9 cellular contexts compared by ENCODE assay signal in genomic region chr10:24944512-24945255, GRCh38. TPM values are rescaled to one million over a fixed set of nuclear protein-coding genes. Genes with fewer than 3 reads are reported as not detected.
DNase-seq lines count a peak whose midpoint lies in the region; ATAC-seq and TF ChIP-seq lines count a peak whose summit lies in the region.
"Had no signal": no experiment of that assay in that cellular context is flagged by ENCODE, and none has a peak within 500 bp of the region (broad histone marks: within the 10 kb centered on the region; RNA-seq: fewer than 3 reads in every experiment).

No MANE protein-coding gene starts in this region.

- H3K4me3 ChIP-seq in cardiac fibroblast (replicated peaks in 1 of 2; ENCODE audit: low read depth in 2 of 2, low read length in 2 of 2), result no peak overlapping the region

- ATAC-seq in GM18511 (IDR thresholded peaks at IDR 0.05; ENCODE audit: unreplicated experiment) (no peak), GM21528 (IDR thresholded peaks at IDR 0.05; ENCODE audit: low FRiP score, unreplicated experiment) (no peak), HG03565 (IDR thresholded peaks at IDR 0.05; ENCODE audit: unreplicated experiment) (no peak)

- DNase-seq in EL, result peak; percentile 47
- DNase-seq in NCI-H226, result peak; percentile 82
- DNase-seq in cardiac fibroblast (ENCODE audit: low read depth in 2 of 2), result peak; percentile 71 to 76
- peak; percentile 92 for DNase-seq in myocyte (ENCODE audit: low read depth)
- no peak for DNase-seq in NOMO-1 (lab: John Stamatoyannopoulos, UW; ENCODE audit: unreplicated experiment in 2 of 2)

- peak; percentile 14 for TF ChIP-seq CTCF in cardiac fibroblast (IDR thresholded peaks at IDR 0.05; ENCODE audit: low read depth, low read length)

RNA-seq across cellular contexts. Expression of gene PRTFDC1, which starts 7.7 kb away (rescaled TPM):
- total RNA-seq in myocyte, result 0.29 and 0.52 TPM in 2 replicates
- polyA plus RNA-seq in myocyte (2012), result 0.20 TPM
- total RNA-seq: OCI-LY7 had no signal

Comparison
In these comparisons a context has a peak if more than half of its experiments do, and no peak if none do; other contexts are left out.
1. DNase-seq: peak in EL (single experiment), NCI-H226 (single experiment), cardiac fibroblast (2 of 2) and myocyte (single experiment); none in NOMO-1 (0 of 2).